In the genomic region with DNA sequence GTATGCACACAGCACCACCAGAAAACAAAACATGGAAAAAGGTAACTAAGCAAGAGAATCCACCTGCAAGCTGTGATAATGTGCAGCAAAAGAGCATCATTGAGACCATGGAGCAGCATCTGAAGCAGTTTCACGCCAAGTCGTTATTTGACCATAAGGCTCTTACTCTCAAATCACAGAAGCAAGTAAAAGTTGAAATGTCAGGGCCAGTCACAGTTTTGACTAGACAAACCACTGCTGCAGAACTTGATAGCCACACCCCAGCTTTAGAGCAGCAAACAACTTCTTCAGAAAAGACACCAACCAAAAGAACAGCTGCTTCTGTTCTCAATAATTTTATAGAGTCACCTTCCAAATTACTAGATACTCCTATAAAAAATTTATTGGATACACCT, we compare ENCODE assay signal across 12 cellular contexts.
A peak's percentile ranks its signal among the peaks of the same experiment; 100 is the strongest.
DNase-seq lines count a peak whose midpoint lies in the region; ATAC-seq and TF ChIP-seq lines count a peak whose summit lies in the region.
"Had no signal": no experiment of that assay in that cellular context is flagged by ENCODE, and none has a peak within 500 bp of the region (broad histone marks: within the 10 kb centered on the region; RNA-seq: fewer than 3 reads in every experiment).

No MANE protein-coding gene starts in this region.

- TF ChIP-seq POLR2A in heart left ventricle (IDR thresholded peaks at IDR 0.05) (no peak), lower leg skin (IDR thresholded peaks at IDR 0.05) (no peak)

- no peak overlapping the region for H3K27ac Mint-ChIP-seq in activated naive CD4-positive, alpha-beta T cell treated with anti-CD3 and anti-CD28 coated beads, Interleukin-2, amount 10 ng/mL, durations not matched to agents 7 days and 5 days

- no peaks in the 10 kb centered on the region for H3K9me3 Mint-ChIP-seq in activated naive CD4-positive, alpha-beta T cell treated with anti-CD3 and anti-CD28 coated beads, Interleukin-2, amount 10 ng/mL, durations not matched to agents 7 days and 5 days

- peak; percentile 17 for ATAC-seq in GM19438 (IDR thresholded peaks at IDR 0.05; ENCODE audit: low read depth, unreplicated experiment)
- ATAC-seq in HG02852 (IDR thresholded peaks at IDR 0.05; ENCODE audit: unreplicated experiment), result peak; percentile 32
- ATAC-seq in HG03469 (IDR thresholded peaks at IDR 0.05; ENCODE audit: unreplicated experiment), result peak; percentile 6
- ATAC-seq in heart left ventricle, result no peak
- ATAC-seq: upper lobe of right lung had no signal

- peaks cover 0 to 57% (median 35%) of the 10 kb centered on the region in 9 donors for H3K36me3 ChIP-seq in heart left ventricle

- TF ChIP-seq CTCF in heart left ventricle (IDR thresholded peaks at IDR 0.05) (no peak), lower leg skin (IDR thresholded peaks at IDR 0.05) (no peak)

- peaks cover 0 to 20% (median 5%) of the 10 kb centered on the region in 12 donors for H3K4me1 ChIP-seq in heart left ventricle
- H3K4me1 ChIP-seq: upper lobe of right lung had no signal

- no peaks in the 10 kb centered on the region for H3K27me3 ChIP-seq in heart left ventricle
- H3K27me3 ChIP-seq: upper lobe of right lung had no signal

- H3K27me3 Mint-ChIP-seq in activated naive CD4-positive, alpha-beta T cell treated with anti-CD3 and anti-CD28 coated beads, Interleukin-2, amount 10 ng/mL, durations not matched to agents 7 days and 5 days, result no peaks in the 10 kb centered on the region

- H3K4me3 ChIP-seq in GM08714 (ENCODE audit: low read length) (peak overlapping the region; percentile 45; the same call in 1 of the 2 replicates), heart left ventricle (no peak overlapping the region), lower leg skin (ENCODE audit: low read depth, poor library complexity, severe bottlenecking) (no peak overlapping the region)
- H3K4me3 ChIP-seq: upper lobe of right lung had no signal

- H3K9me3 ChIP-seq in heart left ventricle, result no peaks in the 10 kb centered on the region
- H3K9me3 ChIP-seq: upper lobe of right lung had no signal

- no peak overlapping the region for H3K27ac ChIP-seq in heart left ventricle
- H3K27ac ChIP-seq: upper lobe of right lung, VCaP had no signal

- intact Hi-C loops in heart left ventricle (cut with DNase I) (loop anchor here in 3 of 10 donors (10.0 kb wide), 1 partner anchor 92 kb away; the partner anchor contains the start of gene TET2 (in 3 of the 3)), lower leg skin (cut with DNase I; ENCODE audit: low total_unique reads) (no loop called here)

- WGBS in heart left ventricle, 4 donors, result 84 to 95% (median 94%) methylated on average over 2 of the region's 2 CpGs
- 93 to 97% methylated on average over 2 of the region's 2 CpGs for WGBS in lower leg skin, 2 donors

- DNase-seq in heart left ventricle (no peak), lower leg skin (ENCODE audit: low spot score in 2 of 2) (no peak), cortex of kidney (lab: John Stamatoyannopoulos, UW) (no peak)
- no peak for DNase-seq in activated naive CD4-positive, alpha-beta T cell treated with anti-CD3 and anti-CD28 coated beads, Interleukin-2, amount 10 ng/mL, durations not matched to agents 7 days and 5 days
- DNase-seq: Karpas-422, NCI-H2081 treated with DMSO at 0.1 percent for 48 hours, upper lobe of right lung had no signal

- CTCF ChIA-PET in activated naive CD4-positive, alpha-beta T cell treated with anti-CD3 and anti-CD28 coated beads, Interleukin-2, amount 10 ng/mL, durations not matched to agents 7 days and 5 days (lab: Charles Lee), result no interaction called here

- H3K36me3 Mint-ChIP-seq in activated naive CD4-positive, alpha-beta T cell treated with anti-CD3 and anti-CD28 coated beads, Interleukin-2, amount 10 ng/mL, durations not matched to agents 7 days and 5 days, result peaks cover 56% of the 10 kb centered on the region

- H3K4me3 Mint-ChIP-seq in activated naive CD4-positive, alpha-beta T cell treated with anti-CD3 and anti-CD28 coated beads, Interleukin-2, amount 10 ng/mL, durations not matched to agents 7 days and 5 days, result no peak overlapping the region

- peaks cover 8% of the 10 kb centered on the region for H3K4me1 Mint-ChIP-seq in activated naive CD4-positive, alpha-beta T cell treated with anti-CD3 and anti-CD28 coated beads, Interleukin-2, amount 10 ng/mL, durations not matched to agents 7 days and 5 days

Comparison
In these comparisons a context has a peak if more than half of its experiments do, and no peak if none do; other contexts are left out.
1. ATAC-seq: peak in GM19438 (single experiment), HG02852 (single experiment) and HG03469 (single experiment); none in heart left ventricle (0 of 4).